In genomic region chr7:47318395-47319182, GRCh38 we compare ENCODE assay signal across 12 cellular contexts.
DNase-seq lines count a peak whose midpoint lies in the region; ATAC-seq, FAIRE-seq and TF ChIP-seq lines count a peak whose summit lies in the region.
"Had no signal": no experiment of that assay in that cellular context is flagged by ENCODE, and none has a peak within 500 bp of the region (broad histone marks: within the 10 kb centered on the region; RNA-seq: fewer than 3 reads in every experiment).

No MANE protein-coding gene starts in this region.

- peaks cover 10% of the 10 kb centered on the region for H3K4me1 Mint-ChIP-seq in activated CD4-positive, alpha-beta T cell treated with anti-CD3 and anti-CD28 coated beads, Interleukin-2, amount 10 ng/mL, durations not matched to agents 24 days and 14 days
- H3K4me1 Mint-ChIP-seq: natural killer cell had no signal

- no peak for TF ChIP-seq RAD21 in GM12878 (IDR thresholded peaks at IDR 0.05; ENCODE audit: insufficient read depth, low read depth, low read length)

- no peak for DNase-seq in activated CD4-positive, alpha-beta T cell treated with anti-CD3 and anti-CD28 coated beads, Interleukin-2, amount 10 ng/mL, durations not matched to agents 24 days and 14 days
- DNase-seq in activated CD4-positive, alpha-beta T cell treated with anti-CD3 and anti-CD28 coated beads for 48 hours: no peak
- DNase-seq in GM12878 (ENCODE audit: low read depth, low spot score) (peak; percentile 9), tibial nerve (ENCODE audit: low spot score in 2 of 2) (no peak), DMS 273 treated with DMSO at 0.1 percent for 48 hours (lab: John Stamatoyannopoulos, UW) (no peak)
- DNase-seq: natural killer cell, NCI-H345 had no signal

- H3K27ac ChIP-seq in GM12878 (ENCODE audit: control insufficient read depth, insufficient read depth) (no peak overlapping the region), tibial nerve (peak overlapping the region; percentile 3 to 96 (median 56))

- H3K27me3 Mint-ChIP-seq in activated CD4-positive, alpha-beta T cell treated with anti-CD3 and anti-CD28 coated beads, Interleukin-2, amount 10 ng/mL, durations not matched to agents 24 days and 14 days: no peaks in the 10 kb centered on the region
- H3K27me3 Mint-ChIP-seq: brain had no signal

- CTCF ChIA-PET in GM12878 (lab: Yijun Ruan, JAX): no interaction called here

- TF ChIP-seq EP300 in GM12878 (IDR thresholded peaks at IDR 0.05; ENCODE audit: borderline replicate concordance in 1 of 2, control insufficient read depth in 1 of 2, low read depth in 2 of 2, low read length in 2 of 2): no peak
- TF ChIP-seq EP300 in tibial nerve (IDR thresholded peaks at IDR 0.05): no peak

- H3K36me3 Mint-ChIP-seq in activated CD4-positive, alpha-beta T cell treated with anti-CD3 and anti-CD28 coated beads, Interleukin-2, amount 10 ng/mL, durations not matched to agents 24 days and 14 days (ENCODE audit: low read depth): no peaks in the 10 kb centered on the region
- H3K36me3 Mint-ChIP-seq: natural killer cell had no signal

- RAD21 ChIA-PET in GM12878 (lab: Charles Lee; ENCODE audit: unreplicated experiment): no interaction called here

- H3K9me3 Mint-ChIP-seq in activated CD4-positive, alpha-beta T cell treated with anti-CD3 and anti-CD28 coated beads, Interleukin-2, amount 10 ng/mL, durations not matched to agents 24 days and 14 days: no peaks in the 10 kb centered on the region
- H3K9me3 Mint-ChIP-seq: natural killer cell had no signal

- in situ Hi-C loops in GM12878 (cut with MboI): no loop called here

- no peak overlapping the region for H3K4me3 Mint-ChIP-seq in activated CD4-positive, alpha-beta T cell treated with anti-CD3 and anti-CD28 coated beads, Interleukin-2, amount 10 ng/mL, durations not matched to agents 24 days and 14 days
- H3K4me3 Mint-ChIP-seq: brain, natural killer cell had no signal

- ATAC-seq in HG02610 (IDR thresholded peaks at IDR 0.05; ENCODE audit: unreplicated experiment): peak; percentile 58
- no peak for ATAC-seq in GM12878
- no peak for ATAC-seq in esophagus mucosa
- ATAC-seq in GM21528 (IDR thresholded peaks at IDR 0.05; ENCODE audit: low FRiP score, unreplicated experiment): no peak
- ATAC-seq: natural killer cell had no signal

- no peak for TF ChIP-seq POLR2A in GM12878 (IDR thresholded peaks at IDR 0.05; ENCODE audit: low read depth, low read length)
- TF ChIP-seq POLR2A in tibial nerve (IDR thresholded peaks at IDR 0.05): no peak

- H3K27me3 ChIP-seq in GM12878 (replicated peaks in 1 of 2; ENCODE audit: control insufficient read depth in 2 of 2, insufficient read depth in 2 of 2, low read length in 1 of 2) (no peaks in the 10 kb centered on the region), tibial nerve (no peaks in the 10 kb centered on the region)

- no peak overlapping the region for H2AFZ ChIP-seq in GM12878 (ENCODE audit: control insufficient read depth, low read depth, low read length)

- H3K4me3 ChIP-seq in GM12878: no peak overlapping the region
- H3K4me3 ChIP-seq in tibial nerve: no peak overlapping the region

- no peaks in the 10 kb centered on the region for H3K79me2 ChIP-seq in GM12878 (ENCODE audit: control insufficient read depth, insufficient read depth, low read length)

- H3K36me3 ChIP-seq in GM12878 (ENCODE audit: control insufficient read depth in 2 of 2, insufficient read depth in 2 of 2, low read length in 1 of 2) (no peaks in the 10 kb centered on the region), tibial nerve (peaks cover 0 to 27% (median 5%) of the 10 kb centered on the region in 3 donors)

- intact Hi-C loops in activated CD4-positive, alpha-beta T cell treated with anti-CD3 and anti-CD28 coated beads, Interleukin-2, amount 10 ng/mL, durations not matched to agents 24 days and 14 days (cut with micrococcal nuclease): no loop called here
- intact Hi-C loops in GM12878 (cut with micrococcal nuclease; ENCODE audit: unreplicated experiment): no loop called here

- POLR2A ChIA-PET in GM12878 (lab: Charles Lee): no interaction called here

- peak overlapping the region; percentile 9 for H3K27ac Mint-ChIP-seq in activated CD4-positive, alpha-beta T cell treated with anti-CD3 and anti-CD28 coated beads, Interleukin-2, amount 10 ng/mL, durations not matched to agents 24 days and 14 days
- H3K27ac Mint-ChIP-seq: natural killer cell had no signal

- no peaks in the 10 kb centered on the region for H4K20me1 ChIP-seq in GM12878 (ENCODE audit: control insufficient read depth, insufficient read depth)

- BruUV-seq in GM12878 (replicated peaks; lab: Mats Ljungman, UMichigan): no TSS peak

- no peak for FAIRE-seq in GM12878 (lab: Jason Lieb, UNC)
- FAIRE-seq: A204.1 had no signal

- H3K4me2 ChIP-seq in GM12878 (ENCODE audit: control insufficient read depth, insufficient read depth): no peak overlapping the region; the same call in 1 of the 2 replicates

- TF ChIP-seq CTCF in GM12878 (IDR thresholded peaks at IDR 0.05 in 2 of 3, conservative IDR thresholded peaks at IDR 0.05 in 1 of 3; ENCODE audit: control insufficient read depth in 2 of 3, extremely low read depth in 1 of 3, insufficient read depth in 1 of 3, low read depth in 3 of 3, low read length in 3 of 3) (no peak), tibial nerve (IDR thresholded peaks at IDR 0.05) (no peak)

- SMC1A ChIA-PET in GM12878 (lab: Charles Lee; ENCODE audit: uncharacterized antibody, unreplicated experiment): no interaction called here

- no peak overlapping the region for H3K9ac ChIP-seq in GM12878 (ENCODE audit: control insufficient read depth, insufficient read depth, low read length)

- H3K4me1 ChIP-seq in GM12878 (ENCODE audit: control insufficient read depth, insufficient read depth, low read length) (peaks cover 5% of the 10 kb centered on the region), tibial nerve (peaks cover 0 to 89% (median 53%) of the 10 kb centered on the region in 4 donors)

- H3K9me3 ChIP-seq in GM12878 (replicated peaks; ENCODE audit: control insufficient read depth, insufficient read depth, low read length) (no peaks in the 10 kb centered on the region; the same call in 2 of the 3 replicates), tibial nerve (no peaks in the 10 kb centered on the region)

- WGBS in GM12878 (ENCODE audit: insufficient coverage, insufficient replicate concordance, low lambda C conversion rate, missing lambda C conversion rate): 52% methylated on average over 9 of the region's 9 CpGs
- 63 to 72% methylated on average over 9 of the region's 9 CpGs for WGBS in tibial nerve, 2 donors

TF ChIP-seq in GM12878, 131 proteins besides CTCF, POLR2A, EP300 and RAD21:
- TF ChIP-seq RUNX3 (IDR thresholded peaks at IDR 0.05; ENCODE audit: low read length) (peak; percentile 15; the same call in 1 of the 2 replicates), POU2F2 (IDR thresholded peaks at IDR 0.05; ENCODE audit: borderline replicate concordance, low read depth, low read length) (no peak)
